29 cellular contexts compared by ENCODE assay signal in genomic region chr19:21238670-21239069, GRCh38.
"Had no signal": no experiment of that assay in that cellular context is flagged by ENCODE, and none has a peak within 500 bp of the region (broad histone marks: within the 10 kb centered on the region; RNA-seq: fewer than 3 reads in every experiment).

No MANE protein-coding gene starts in this region.

- H3K4me3 ChIP-seq: stomach, suprapubic skin, testis, thoracic aorta, thyroid gland, tibial artery, tibial nerve, transverse colon, upper lobe of left lung, upper lobe of right lung, uterus, vagina had no signal

- H3K27ac ChIP-seq: stomach, suprapubic skin, testis, thoracic aorta, thyroid gland, tibial artery, tibial nerve, transverse colon, upper lobe of left lung, upper lobe of right lung, uterus, vagina had no signal

- H3K9me3 Mint-ChIP-seq: stimulated activated effector memory CD8-positive, alpha-beta T cell treated with anti-CD3 and anti-CD28 coated beads, Interleukin-12 subunit alpha, Interleukin-12 subunit beta, amount 100 ng/mL, for 72 hours; stimulated activated naive CD8-positive, alpha-beta T cell treated with anti-CD3 and anti-CD28 coated beads, Interleukin-15, amount 100 ng/mL, for 72 hours had no signal

- H3K36me3 ChIP-seq: stomach, suprapubic skin, thoracic aorta, thyroid gland, tibial artery, tibial nerve, transverse colon, upper lobe of left lung, upper lobe of right lung, uterus, vagina had no signal

- H3K27me3 Mint-ChIP-seq: stimulated activated memory B cell treated with anti-CD40 and anti-IgM and Interleukin-4, amounts not matched to agents 10 μg/mL and 1 μg/mL and 100 μg/mL, for 72 hours; stimulated activated naive CD8-positive, alpha-beta T cell treated with anti-CD3 and anti-CD28 coated beads, Interleukin-15, amount 100 ng/mL, for 72 hours; stimulated activated naive CD8-positive, alpha-beta T cell treated with anti-CD3 and anti-CD28 coated beads, Interleukin-15, Interleukin-2, amounts not matched to agents 100 ng/mL and 50 ng/mL, for 24 hours; type B pancreatic cell had no signal

- ATAC-seq: stimulated activated effector memory CD8-positive, alpha-beta T cell treated with anti-CD3 and anti-CD28 coated beads, Interleukin-12 subunit alpha, Interleukin-12 subunit beta, amount 100 ng/mL, for 72 hours; stimulated activated memory B cell treated with anti-CD40 and anti-IgM and Interleukin-4, amounts not matched to agents 10 μg/mL and 1 μg/mL and 100 μg/mL, for 72 hours; stimulated activated naive B cell treated with anti-CD40 and anti-IgM and Interleukin-4, amounts not matched to agents 10 μg/mL and 1 μg/mL and 100 μg/mL, for 72 hours; stimulated activated naive CD8-positive, alpha-beta T cell treated with anti-CD3 and anti-CD28 coated beads, Interleukin-15, amount 100 ng/mL, for 72 hours; stimulated activated naive CD8-positive, alpha-beta T cell treated with anti-CD3 and anti-CD28 coated beads, Interleukin-15, Interleukin-2, amounts not matched to agents 100 U/mL and 50 U/mL, for 24 hours; upper lobe of right lung had no signal

- H3K36me3 Mint-ChIP-seq: stimulated activated effector memory CD8-positive, alpha-beta T cell treated with anti-CD3 and anti-CD28 coated beads, Interleukin-12 subunit alpha, Interleukin-12 subunit beta, amount 100 ng/mL, for 72 hours; stimulated activated memory B cell treated with anti-CD40 and anti-IgM and Interleukin-4, amounts not matched to agents 10 μg/mL and 1 μg/mL and 100 μg/mL, for 72 hours; stimulated activated naive B cell treated with anti-CD40 and anti-IgM and Interleukin-4, amounts not matched to agents 10 μg/mL and 1 μg/mL and 100 μg/mL, for 72 hours; type B pancreatic cell had no signal

- DNase-seq: stimulated activated CD4-positive, alpha-beta T cell treated with anti-CD3 and anti-CD28 coated beads, Interleukin-2, amount 100 ng/mL, for 48 hours; stimulated activated CD4-positive, alpha-beta T cell treated with anti-CD3 and anti-CD28 coated beads, Interleukin-4, amount 100 ng/mL, for 1 hour; stimulated activated CD4-positive, alpha-beta T cell treated with anti-CD3 and anti-CD28 coated beads, Interleukin-4, amount 100 ng/mL, for 24 hours; stimulated activated CD4-positive, alpha-beta T cell treated with anti-CD3 and anti-CD28 coated beads, Interleukin-4, amount 100 ng/mL, for 4 hours; stimulated activated CD8-positive, alpha-beta memory T cell treated with anti-CD3 and anti-CD28 coated beads, Interleukin-4, amount 100 ng/mL, for 48 hours; stimulated activated naive B cell treated with anti-CD40 and anti-IgM and Interleukin-4, amounts not matched to agents 10 μg/mL and 1 μg/mL and 100 μg/mL, for 72 hours; stimulated activated naive CD4-positive, alpha-beta T cell; stimulated activated naive CD4-positive, alpha-beta T cell treated with Interleukin-2 at 50 U/mL for 16 hours; stimulated activated naive CD8-positive, alpha-beta T cell treated with anti-CD3 and anti-CD28 coated beads, Interleukin-15, amount 100 ng/mL, for 72 hours; stimulated activated naive CD8-positive, alpha-beta T cell treated with anti-CD3 and anti-CD28 coated beads, Interleukin-15, Interleukin-2, amounts not matched to agents 100 U/mL and 50 U/mL, for 24 hours; stomach; substantia nigra; testis; thyroid gland; tibial artery; transverse colon; trophoblast cell; upper lobe of left lung; upper lobe of right lung; uterus had no signal

- H3K4me1 Mint-ChIP-seq: stimulated activated effector memory CD8-positive, alpha-beta T cell treated with anti-CD3 and anti-CD28 coated beads, Interleukin-12 subunit alpha, Interleukin-12 subunit beta, amount 100 ng/mL, for 72 hours; stimulated activated memory B cell treated with anti-CD40 and anti-IgM and Interleukin-4, amounts not matched to agents 10 μg/mL and 1 μg/mL and 100 μg/mL, for 72 hours; stimulated activated naive B cell treated with anti-CD40 and anti-IgM and Interleukin-4, amounts not matched to agents 10 μg/mL and 1 μg/mL and 100 μg/mL, for 72 hours; stimulated activated naive CD8-positive, alpha-beta T cell treated with anti-CD3 and anti-CD28 coated beads, Interleukin-15, amount 100 ng/mL, for 72 hours had no signal

- H3K4me3 Mint-ChIP-seq: stimulated activated effector memory CD8-positive, alpha-beta T cell treated with anti-CD3 and anti-CD28 coated beads, Interleukin-12 subunit alpha, Interleukin-12 subunit beta, amount 100 ng/mL, for 72 hours; stimulated activated memory B cell treated with anti-CD40 and anti-IgM and Interleukin-4, amounts not matched to agents 10 μg/mL and 1 μg/mL and 100 μg/mL, for 72 hours; stimulated activated naive B cell treated with anti-CD40 and anti-IgM and Interleukin-4, amounts not matched to agents 10 μg/mL and 1 μg/mL and 100 μg/mL, for 72 hours; stimulated activated naive CD8-positive, alpha-beta T cell treated with anti-CD3 and anti-CD28 coated beads, Interleukin-15, amount 100 ng/mL, for 72 hours; stimulated activated naive CD8-positive, alpha-beta T cell treated with anti-CD3 and anti-CD28 coated beads, Interleukin-15, Interleukin-2, amounts not matched to agents 100 ng/mL and 50 ng/mL, for 24 hours; type B pancreatic cell had no signal

- FAIRE-seq: urothelium cell line had no signal

- H3K4me1 ChIP-seq: stomach, suprapubic skin, testis, thyroid gland, tibial artery, tibial nerve, transverse colon, upper lobe of left lung, upper lobe of right lung, uterus, vagina had no signal

- H3K27me3 ChIP-seq: stomach, suprapubic skin, testis, thyroid gland, tibial artery, tibial nerve, transverse colon, upper lobe of left lung, upper lobe of right lung, uterus, vagina had no signal

- H3K9me3 ChIP-seq: testis, thoracic aorta, thyroid gland, tibial artery, tibial nerve, transverse colon, upper lobe of left lung, upper lobe of right lung, uterus, vagina had no signal

- H3K27ac Mint-ChIP-seq: stimulated activated effector memory CD8-positive, alpha-beta T cell treated with anti-CD3 and anti-CD28 coated beads, Interleukin-12 subunit alpha, Interleukin-12 subunit beta, amount 100 ng/mL, for 72 hours; stimulated activated memory B cell treated with anti-CD40 and anti-IgM and Interleukin-4, amounts not matched to agents 10 μg/mL and 1 μg/mL and 100 μg/mL, for 72 hours; stimulated activated naive B cell treated with anti-CD40 and anti-IgM and Interleukin-4, amounts not matched to agents 10 μg/mL and 1 μg/mL and 100 μg/mL, for 72 hours; stimulated activated naive CD8-positive, alpha-beta T cell treated with anti-CD3 and anti-CD28 coated beads, Interleukin-15, amount 100 ng/mL, for 72 hours; stimulated activated naive CD8-positive, alpha-beta T cell treated with anti-CD3 and anti-CD28 coated beads, Interleukin-15, Interleukin-2, amounts not matched to agents 100 ng/mL and 50 ng/mL, for 24 hours; type B pancreatic cell had no signal
